Comparison of ENCODE assay signal across 8 cellular contexts in the genomic region with DNA sequence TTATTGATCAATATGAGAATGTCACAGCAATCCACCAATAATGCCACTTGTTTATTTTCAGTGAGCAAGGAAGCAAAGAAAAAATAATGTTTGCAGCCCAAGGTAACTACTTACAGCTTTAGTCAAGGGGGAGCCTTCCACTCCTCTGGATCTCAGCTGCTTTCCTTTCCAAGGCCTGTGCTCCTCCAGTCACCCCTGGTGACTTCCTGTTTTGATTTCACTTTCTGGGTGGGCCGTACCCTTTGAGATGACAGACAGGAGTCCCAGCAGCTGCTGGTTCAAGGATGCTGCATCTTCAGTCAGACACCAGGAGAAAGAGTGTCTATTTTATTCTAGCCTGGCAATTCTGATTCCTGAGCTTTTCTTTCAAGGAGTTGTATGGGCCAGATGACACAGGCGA.
DNase-seq lines count a peak whose midpoint lies in the region; ATAC-seq and TF ChIP-seq lines count a peak whose summit lies in the region.

No MANE protein-coding gene starts in this region.

- H3K9me3 ChIP-seq in OCI-LY1 (ENCODE audit: low read length), result no peaks in the 10 kb centered on the region
- no peaks in the 10 kb centered on the region for H3K9me3 ChIP-seq in WERI-Rb-1 (ENCODE audit: severe bottlenecking)

- peaks cover 18% of the 10 kb centered on the region for H3K79me2 ChIP-seq in OCI-LY1 (ENCODE audit: insufficient read depth, low read length)

- no peak for TF ChIP-seq CTCF in OCI-LY1 (IDR thresholded peaks at IDR 0.05; ENCODE audit: low read length)
- TF ChIP-seq CTCF in WERI-Rb-1 (IDR thresholded peaks at IDR 0.05; ENCODE audit: low read depth, low read length), result no peak

- peaks cover 3% of the 10 kb centered on the region; the same call in 1 of the 2 replicates for H3F3A ChIP-seq in OCI-LY1 (ENCODE audit: insufficient read depth, low read length)

- H3K27me3 ChIP-seq in OCI-LY1 (ENCODE audit: insufficient read depth, low read length) (no peaks in the 10 kb centered on the region), WERI-Rb-1 (ENCODE audit: insufficient read depth, low read depth, severe bottlenecking) (peaks cover 71% of the 10 kb centered on the region)

- ATAC-seq in GM18519 (IDR thresholded peaks at IDR 0.05; ENCODE audit: low FRiP score, unreplicated experiment) (peak; percentile 88), HG02870 (IDR thresholded peaks at IDR 0.05; ENCODE audit: unreplicated experiment) (peak; percentile 93)

- no peaks in the 10 kb centered on the region for H3K9me2 ChIP-seq in OCI-LY1 (ENCODE audit: low read depth, low read length)

- peaks cover 57% of the 10 kb centered on the region for H3K4me1 ChIP-seq in OCI-LY1 (ENCODE audit: insufficient read depth, low read length, severe bottlenecking)

- peak; percentile 32 for DNase-seq in activated naive CD4-positive, alpha-beta T cell treated with anti-CD3 and anti-CD28 coated beads, Interleukin-2, amount 50 U/mL, for 16 hours
- DNase-seq in stimulated activated CD4-positive, alpha-beta T cell treated with anti-CD3 and anti-CD28 coated beads, Interleukin-15, amount 100 ng/mL, for 48 hours (ENCODE audit: low read depth in 2 of 2), result peak; percentile 14 to 24
- DNase-seq in DMS79 treated with DMSO at 0.1 percent for 48 hours (lab: John Stamatoyannopoulos, UW), result no peak
- DNase-seq in GF-D8 (lab: John Stamatoyannopoulos, UW), result no peak
- no peak for DNase-seq in WERI-Rb-1

- H3K27ac ChIP-seq in OCI-LY1 (ENCODE audit: low read depth, low read length, poor library complexity, severe bottlenecking) (peak overlapping the region; percentile 64), WERI-Rb-1 (no peak overlapping the region)

- peak overlapping the region; percentile 48 for H2AFZ ChIP-seq in OCI-LY1 (ENCODE audit: low read length)

- H4K20me1 ChIP-seq in OCI-LY1 (ENCODE audit: insufficient read depth, low read length), result no peaks in the 10 kb centered on the region

- peak overlapping the region; percentile 65 for H3K9ac ChIP-seq in OCI-LY1 (ENCODE audit: low read length)

- H3K36me3 ChIP-seq in OCI-LY1 (ENCODE audit: insufficient read depth, low read length) (peaks cover 4% of the 10 kb centered on the region; the same call in 1 of the 2 replicates), WERI-Rb-1 (no peaks in the 10 kb centered on the region)

- peak overlapping the region; percentile 80 for H3K4me2 ChIP-seq in OCI-LY1 (ENCODE audit: low read length)

- H3K4me3 ChIP-seq in OCI-LY1 (ENCODE audit: low read depth, low read length, poor library complexity, severe bottlenecking) (peak overlapping the region; percentile 68), WERI-Rb-1 (ENCODE audit: low read depth, low read length) (no peak overlapping the region)

Comparison
In these comparisons a context has a peak if more than half of its experiments do, and no peak if none do; other contexts are left out.
1. DNase-seq: peak in activated naive CD4-positive, alpha-beta T cell treated with anti-CD3 and anti-CD28 coated beads, Interleukin-2, amount 50 U/mL, for 16 hours (single experiment) and stimulated activated CD4-positive, alpha-beta T cell treated with anti-CD3 and anti-CD28 coated beads, Interleukin-15, amount 100 ng/mL, for 48 hours (2 of 2); none in DMS79 treated with DMSO at 0.1 percent for 48 hours (single experiment), GF-D8 (single experiment) and WERI-Rb-1 (single experiment).